ENCODE assay signal across 7 cellular contexts in genomic region chr9:136666364-136667216, GRCh38. TPM values are rescaled to one million over a fixed set of nuclear protein-coding genes. Genes with fewer than 3 reads are reported as not detected.
DNase-seq lines count a peak whose midpoint lies in the region; ATAC-seq and TF ChIP-seq lines count a peak whose summit lies in the region.

No MANE protein-coding gene starts in this region.

- WGBS in right cardiac atrium = 19% methylated on average over 35 of the region's 36 CpGs

- H3K4me3 ChIP-seq in HAP-1 = peak overlapping the region; percentile 20
- 0 out of 2 replicates have a peak overlapping the region, but pooled peaks have one; percentile 20 for H3K4me3 ChIP-seq in WI38 (ENCODE audit: low read depth, low read length)
- peak overlapping the region; percentile 64 for H3K4me3 ChIP-seq in right cardiac atrium (ENCODE audit: low read length)
- H3K4me3 ChIP-seq in skin epidermis = peak overlapping the region; percentile 18 to 38 (median 28)

- H3K27me3 ChIP-seq in HAP-1 (ENCODE audit: low read depth) (no peaks in the 10 kb centered on the region), right cardiac atrium (ENCODE audit: control insufficient read depth, insufficient read depth) (no peaks in the 10 kb centered on the region)

- intact Hi-C loops in right cardiac atrium (cut with DNase I) = no loop called here

- no peaks in the 10 kb centered on the region for H3K36me3 ChIP-seq in HAP-1 (replicated peaks)

- H3K9me3 ChIP-seq in HAP-1 (no peaks in the 10 kb centered on the region), right cardiac atrium (ENCODE audit: control insufficient read depth, low read length) (no peaks in the 10 kb centered on the region)

- in situ Hi-C loops in HAP-1 (cut with MboI; ENCODE audit: low sequenced_read_pairs) = no loop called here

- DNase-seq in HAP-1 (ENCODE audit: low spot score in 2 of 2) = no peak
- DNase-seq in right cardiac atrium = peak in 2 of 3 donors; percentile 38 to 73
- DNase-seq in nucleus accumbens (lab: John Stamatoyannopoulos, UW) = no peak
- no peak for DNase-seq in AML-193 (lab: John Stamatoyannopoulos, UW)
- DNase-seq in SK-N-DZ (ENCODE audit: low spot score) = no peak

- no peak for TF ChIP-seq CTCF in WI38 (IDR thresholded peaks at IDR 0.05; ENCODE audit: low read depth, low read length)

- H3K4me1 ChIP-seq in HAP-1 (no peaks in the 10 kb centered on the region), right cardiac atrium (ENCODE audit: control insufficient read depth, insufficient read depth, low read length) (no peaks in the 10 kb centered on the region)

- H3K27ac ChIP-seq in right cardiac atrium (ENCODE audit: low read length) (peak overlapping the region; percentile 37), skin epidermis (peak overlapping the region in 16 of 21 experiments; percentile 23 to 74 (median 57))

- no peak for ATAC-seq in right cardiac atrium

RNA-seq across cellular contexts. Expression of gene EGFL7, which starts 3.9 kb away (rescaled TPM):
- 100 to 1,000 TPM in 1 of 4 donors, 10 to 100 TPM in 3; 73.3 to 148 (median 83.0) TPM for total RNA-seq in right cardiac atrium
- 113 TPM for polyA plus RNA-seq in right cardiac atrium
- 0.73 TPM in 1 of 2 replicates, not detected in the other for polyA plus RNA-seq in SK-N-DZ (2014; cell fraction: cytosol; rRNA removed)
- 6.2 TPM in 1 of 2 replicates, not detected in the other for polyA plus RNA-seq in SK-N-DZ (2014; cell fraction: nucleus; rRNA removed)

RNA-seq across cellular contexts. Expression of gene AGPAT2, which starts 20.7 kb away (rescaled TPM):
- 10 to 100 TPM; 63.0 to 92.0 (median 70.2) TPM for total RNA-seq in right cardiac atrium
- 149 TPM for polyA plus RNA-seq in right cardiac atrium
- 0.70 and 1.1 TPM in 2 replicates for polyA plus RNA-seq in SK-N-DZ (2014; cell fraction: cytosol; rRNA removed)
- polyA plus RNA-seq in SK-N-DZ (2014; cell fraction: nucleus; rRNA removed) = 0.12 and 0.54 TPM in 2 replicates

RNA-seq across cellular contexts. Expression of gene DIPK1B, which starts 45.8 kb away (rescaled TPM):
- 10 to 100 TPM; 34.2 to 40.8 (median 36.4) TPM for total RNA-seq in right cardiac atrium
- polyA plus RNA-seq in right cardiac atrium = 42.7 TPM
- polyA plus RNA-seq in SK-N-DZ (2014; cell fraction: cytosol; rRNA removed) = 78.9 and 87.2 TPM in 2 replicates
- 150 and 195 TPM in 2 replicates for polyA plus RNA-seq in SK-N-DZ (2014; cell fraction: nucleus; rRNA removed)

Comparison
In these comparisons a context has a peak if more than half of its experiments do, and no peak if none do; other contexts are left out.
1. DNase-seq: peak in right cardiac atrium (2 of 3); none in HAP-1 (0 of 2), nucleus accumbens (0 of 56), AML-193 (0 of 2) and SK-N-DZ (single experiment).
2. Peak in every context shown above with its lines, with median percentiles within 50 percentile points of each other: H3K4me3 ChIP-seq.